ENCODE assay signal across 34 cellular contexts in genomic region chr15:26648676-26649075, GRCh38.
"Had no signal": no experiment of that assay in that cellular context is flagged by ENCODE, and none has a peak within 500 bp of the region (broad histone marks: within the 10 kb centered on the region; RNA-seq: fewer than 3 reads in every experiment).

No MANE protein-coding gene starts in this region.

- H3K27ac Mint-ChIP-seq: activated CD4-positive, alpha-beta memory T cell treated with anti-CD3 and anti-CD28 coated beads, Interleukin-2, amount 10 ng/mL, durations not matched to agents 7 days and 5 days; activated CD4-positive, alpha-beta T cell treated with anti-CD3 and anti-CD28 coated beads, Interleukin-2, amount 10 ng/mL, durations not matched to agents 7 days and 5 days; activated naive CD4-positive, alpha-beta T cell treated with anti-CD3 and anti-CD28 coated beads, Interleukin-2, amount 10 ng/mL, durations not matched to agents 7 days and 5 days; activated naive CD4-positive, alpha-beta T cell treated with anti-CD3 and anti-CD28 coated beads, Interleukin-2, amount 50 U/mL, for 72 hours; activated naive CD8-positive, alpha-beta T cell treated with anti-CD3 and anti-CD28 coated beads, Interleukin-2, amount 10 ng/mL, durations not matched to agents 7 days and 5 days; activated T-cell treated with anti-CD3 and anti-CD28 coated beads, Interleukin-2, amount 50 U/mL, for 24 hours; activated T-cell treated with anti-CD3 and anti-CD28 coated beads, Interleukin-2, amount 50 U/mL, for 72 hours; dendritic cell treated with granulocyte-macrophage colony-stimulating factor and Interleukin-4, amounts not matched to agents 40 ng/mL and 50 ng/mL, for 4 days; T-helper 17 cell; T-helper 2 cell treated with Interferon-gamma antibody and Interleukin-4, amounts not matched to agents 5 μg/mL and 100 μg/mL, for 36 hours; WTC11 had no signal

- H3K4me3 ChIP-seq: ascending aorta, breast epithelium, cardiac muscle cell, coronary artery, dorsolateral prefrontal cortex, esophagus squamous epithelium, gastroesophageal sphincter, heart left ventricle had no signal

- H3K9me3 ChIP-seq: ascending aorta had no signal

- H3K4me3 Mint-ChIP-seq: activated CD4-positive, alpha-beta memory T cell treated with anti-CD3 and anti-CD28 coated beads, Interleukin-2, amount 10 ng/mL, durations not matched to agents 7 days and 5 days; activated CD4-positive, alpha-beta T cell treated with anti-CD3 and anti-CD28 coated beads, Interleukin-2, amount 10 ng/mL, durations not matched to agents 7 days and 5 days; activated naive CD4-positive, alpha-beta T cell treated with anti-CD3 and anti-CD28 coated beads, Interleukin-2, amount 10 ng/mL, durations not matched to agents 7 days and 5 days; activated naive CD8-positive, alpha-beta T cell treated with anti-CD3 and anti-CD28 coated beads, Interleukin-2, amount 10 ng/mL, durations not matched to agents 7 days and 5 days; activated T-cell treated with anti-CD3 and anti-CD28 coated beads, Interleukin-2, amount 50 U/mL, for 24 hours; activated T-cell treated with anti-CD3 and anti-CD28 coated beads, Interleukin-2, amount 50 U/mL, for 72 hours; brain; central memory CD8-positive, alpha-beta T cell; dendritic cell treated with granulocyte-macrophage colony-stimulating factor and Interleukin-4, amounts not matched to agents 40 ng/mL and 50 ng/mL, for 4 days; T-helper 17 cell; T-helper 2 cell treated with Interferon-gamma antibody and Interleukin-4, amounts not matched to agents 5 μg/mL and 100 μg/mL, for 36 hours; WTC11 had no signal

- H3K4me1 Mint-ChIP-seq: activated CD4-positive, alpha-beta memory T cell treated with anti-CD3 and anti-CD28 coated beads, Interleukin-2, amount 10 ng/mL, durations not matched to agents 7 days and 5 days; activated CD4-positive, alpha-beta T cell treated with anti-CD3 and anti-CD28 coated beads, Interleukin-2, amount 10 ng/mL, durations not matched to agents 7 days and 5 days; activated naive CD4-positive, alpha-beta T cell treated with anti-CD3 and anti-CD28 coated beads, Interleukin-2, amount 10 ng/mL, durations not matched to agents 7 days and 5 days; activated naive CD8-positive, alpha-beta T cell treated with anti-CD3 and anti-CD28 coated beads, Interleukin-2, amount 10 ng/mL, durations not matched to agents 7 days and 5 days; brain; central memory CD8-positive, alpha-beta T cell; T-helper 17 cell had no signal

- DNase-seq: activated CD4-positive, alpha-beta memory T cell treated with anti-CD3 and anti-CD28 coated beads, Interleukin-2, amount 10 ng/mL, durations not matched to agents 7 days and 5 days; activated CD4-positive, alpha-beta T cell treated with anti-CD3 and anti-CD28 coated beads for 1 hour; activated CD4-positive, alpha-beta T cell treated with anti-CD3 and anti-CD28 coated beads for 4 hours; activated CD4-positive, alpha-beta T cell treated with anti-CD3 and anti-CD28 coated beads, Interleukin-2, amount 10 ng/mL, durations not matched to agents 7 days and 5 days; activated CD4-positive, alpha-beta T cell treated with anti-CD3 and anti-CD28 coated beads, Interleukin-2, amount 50 U/mL, for 4 hours; activated CD8-positive, alpha-beta memory T cell treated with anti-CD3 and anti-CD28 coated beads, Interleukin-2, amount 50 U/mL, for 48 hours; activated gamma-delta T cell; activated naive CD4-positive, alpha-beta T cell; activated naive CD4-positive, alpha-beta T cell treated with anti-CD3 and anti-CD28 coated beads, Interleukin-2, amount 10 ng/mL, durations not matched to agents 7 days and 5 days; activated naive CD8-positive, alpha-beta T cell treated with anti-CD3 and anti-CD28 coated beads, Interleukin-2, amount 10 ng/mL, durations not matched to agents 7 days and 5 days; activated T-cell treated with anti-CD3 and anti-CD28 coated beads for 4 hours; activated T-cell treated with anti-CD3 and anti-CD28 coated beads, Interleukin-2, amount 50 U/mL, for 24 hours; activated T-cell treated with anti-CD3 and anti-CD28 coated beads, Interleukin-2, amount 50 U/mL, for 72 hours; dorsolateral prefrontal cortex; effector memory CD4-positive, alpha-beta T cell; esophagus squamous epithelium; foreskin melanocyte; heart left ventricle; T-helper 1 cell; T-helper 17 cell; T1000 had no signal

- H3K36me3 ChIP-seq: ascending aorta, breast epithelium, cardiac muscle cell, esophagus squamous epithelium, gastroesophageal sphincter, heart left ventricle had no signal

- H3K27ac ChIP-seq: ascending aorta, breast epithelium, cardiac muscle cell, coronary artery, dorsolateral prefrontal cortex, epithelial cell of prostate, esophagus squamous epithelium, gastroesophageal sphincter, heart left ventricle, VCaP had no signal

- H3K27me3 ChIP-seq: ascending aorta, breast epithelium, cardiac muscle cell, dorsolateral prefrontal cortex, esophagus squamous epithelium, gastroesophageal sphincter, heart left ventricle had no signal

- ATAC-seq: activated naive CD4-positive, alpha-beta T cell treated with anti-CD3 and anti-CD28 coated beads, Interleukin-2, amount 50 U/mL, for 72 hours; activated T-cell treated with anti-CD3 and anti-CD28 coated beads, Interleukin-2, amount 50 U/mL, for 72 hours; gastroesophageal sphincter; heart left ventricle; T-helper 17 cell; WTC11 had no signal

- H3K36me3 Mint-ChIP-seq: activated naive CD4-positive, alpha-beta T cell treated with anti-CD3 and anti-CD28 coated beads, Interleukin-2, amount 10 ng/mL, durations not matched to agents 7 days and 5 days; activated naive CD8-positive, alpha-beta T cell treated with anti-CD3 and anti-CD28 coated beads, Interleukin-2, amount 10 ng/mL, durations not matched to agents 7 days and 5 days had no signal

- H3K27me3 Mint-ChIP-seq: activated CD4-positive, alpha-beta memory T cell treated with anti-CD3 and anti-CD28 coated beads, Interleukin-2, amount 10 ng/mL, durations not matched to agents 7 days and 5 days; activated CD4-positive, alpha-beta T cell treated with anti-CD3 and anti-CD28 coated beads, Interleukin-2, amount 10 ng/mL, durations not matched to agents 7 days and 5 days; activated naive CD4-positive, alpha-beta T cell treated with anti-CD3 and anti-CD28 coated beads, Interleukin-2, amount 10 ng/mL, durations not matched to agents 7 days and 5 days; activated naive CD8-positive, alpha-beta T cell treated with anti-CD3 and anti-CD28 coated beads, Interleukin-2, amount 10 ng/mL, durations not matched to agents 7 days and 5 days; activated T-cell treated with anti-CD3 and anti-CD28 coated beads, Interleukin-2, amount 50 U/mL, for 24 hours; brain; central memory CD8-positive, alpha-beta T cell; dendritic cell treated with granulocyte-macrophage colony-stimulating factor and Interleukin-4, amounts not matched to agents 40 ng/mL and 50 ng/mL, for 4 days; T-helper 17 cell had no signal

- H3K4me1 ChIP-seq: ascending aorta, breast epithelium, esophagus squamous epithelium, gastroesophageal sphincter, heart left ventricle had no signal
